Comparison of ENCODE assay signal across 31 cellular contexts in the genomic region with DNA sequence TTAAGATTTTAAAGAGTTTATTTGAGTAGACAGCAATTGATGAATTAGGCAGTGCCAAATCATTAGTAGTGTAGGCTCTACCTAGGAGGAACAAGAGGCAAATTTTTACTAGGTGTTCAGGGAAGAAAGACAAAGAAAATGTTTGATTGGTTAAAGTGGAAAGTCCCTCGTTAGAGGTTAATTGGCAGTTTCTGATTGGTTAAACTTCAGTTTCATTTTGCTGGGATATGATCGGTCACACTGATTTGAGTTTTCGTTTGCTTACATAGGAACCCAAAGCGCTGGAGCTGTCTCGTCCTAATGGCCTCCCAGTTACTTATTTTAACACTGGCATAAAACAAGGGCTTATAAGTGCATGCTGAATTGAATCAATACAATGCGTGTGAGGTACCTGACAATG.
"Had no signal": no experiment of that assay in that cellular context is flagged by ENCODE, and none has a peak within 500 bp of the region (broad histone marks: within the 10 kb centered on the region; RNA-seq: fewer than 3 reads in every experiment).

No MANE protein-coding gene starts in this region.

- H3K36me3 ChIP-seq: adrenal gland, MG63, SJCRH30, WERI-Rb-1 had no signal

- H3K4me1 Mint-ChIP-seq: activated CD4-positive, alpha-beta T cell treated with anti-CD3 and anti-CD28 coated beads for 36 hours had no signal

- DNase-seq: activated CD4-positive, alpha-beta T cell treated with anti-CD3 and anti-CD28 coated beads for 36 hours; activated CD4-positive, alpha-beta T cell treated with anti-CD3 and anti-CD28 coated beads, Interleukin-2, amount 10 ng/mL, durations not matched to agents 7 days and 5 days; activated CD4-positive, alpha-beta T cell treated with anti-CD3 and anti-CD28 coated beads, Interleukin-2, amount 50 U/mL, for 48 hours; activated CD8-positive, alpha-beta T cell treated with anti-CD3 and anti-CD28 coated beads, Interleukin-2, amount 10 ng/mL, durations not matched to agents 7 days and 5 days; activated gamma-delta T cell treated with Interleukin-2 at 50 U/mL for 16 hours; activated naive CD4-positive, alpha-beta T cell treated with anti-CD3 and anti-CD28 coated beads for 36 hours; activated T-cell treated with anti-CD3 and anti-CD28 coated beads, Interleukin-2, amount 50 U/mL, for 24 hours; adrenal gland; caudate nucleus; cerebellar nuclear complex; Kasumi-1; MG63; NCI-H1048; NCI-H1105 treated with DMSO at 0.1 percent for 48 hours; NCI-H1436; NCI-H1694; NCI-H1930; NCI-H2081 treated with DMSO at 0.1 percent for 48 hours; NCI-H226; NCI-H446 treated with DMSO at 0.1 percent for 48 hours; NCI-H524; SHP77; SJCRH30; T-cell; T-helper 9 cell; WERI-Rb-1 had no signal

- H3K4me3 Mint-ChIP-seq: activated CD4-positive, alpha-beta T cell treated with anti-CD3 and anti-CD28 coated beads for 36 hours; activated CD4-positive, alpha-beta T cell treated with anti-CD3 and anti-CD28 coated beads, Interleukin-2, amount 10 ng/mL, durations not matched to agents 7 days and 5 days; activated CD8-positive, alpha-beta T cell treated with anti-CD3 and anti-CD28 coated beads, Interleukin-2, amount 10 ng/mL, durations not matched to agents 7 days and 5 days; activated naive CD4-positive, alpha-beta T cell treated with anti-CD3 and anti-CD28 coated beads for 36 hours; activated T-cell treated with anti-CD3 and anti-CD28 coated beads, Interleukin-2, amount 50 U/mL, for 24 hours; brain; T-cell had no signal

- H3K4me3 ChIP-seq: adrenal gland, K562, MG63, SJCRH30, SK-N-MC had no signal

- H3K27ac Mint-ChIP-seq: activated CD4-positive, alpha-beta T cell treated with anti-CD3 and anti-CD28 coated beads for 36 hours; activated CD4-positive, alpha-beta T cell treated with anti-CD3 and anti-CD28 coated beads, Interleukin-2, amount 10 ng/mL, durations not matched to agents 7 days and 5 days; activated CD8-positive, alpha-beta T cell treated with anti-CD3 and anti-CD28 coated beads, Interleukin-2, amount 10 ng/mL, durations not matched to agents 7 days and 5 days; activated naive CD4-positive, alpha-beta T cell treated with anti-CD3 and anti-CD28 coated beads for 36 hours; activated T-cell treated with anti-CD3 and anti-CD28 coated beads, Interleukin-2, amount 50 U/mL, for 24 hours; brain had no signal

- H3K36me3 Mint-ChIP-seq: activated naive CD4-positive, alpha-beta T cell treated with anti-CD3 and anti-CD28 coated beads, Interleukin-2, amount 50 U/mL, for 72 hours; brain had no signal

- H3K9me3 Mint-ChIP-seq: activated CD4-positive, alpha-beta T cell treated with anti-CD3 and anti-CD28 coated beads, Interleukin-2, amount 10 ng/mL, durations not matched to agents 7 days and 5 days; activated naive CD4-positive, alpha-beta T cell treated with anti-CD3 and anti-CD28 coated beads for 36 hours; activated naive CD4-positive, alpha-beta T cell treated with anti-CD3 and anti-CD28 coated beads, Interleukin-2, amount 50 U/mL, for 72 hours; activated T-cell treated with anti-CD3 and anti-CD28 coated beads, Interleukin-2, amount 50 U/mL, for 24 hours; brain; T-cell had no signal

- H3K27me3 ChIP-seq: adrenal gland, MG63, SJCRH30 had no signal

- H3K4me1 ChIP-seq: adrenal gland, SJCRH30 had no signal

- H3K27ac ChIP-seq: adrenal gland, SJCRH30, SK-N-MC, WERI-Rb-1 had no signal

- H3K27me3 Mint-ChIP-seq: activated CD4-positive, alpha-beta T cell treated with anti-CD3 and anti-CD28 coated beads for 36 hours; activated CD4-positive, alpha-beta T cell treated with anti-CD3 and anti-CD28 coated beads, Interleukin-2, amount 10 ng/mL, durations not matched to agents 7 days and 5 days; activated T-cell treated with anti-CD3 and anti-CD28 coated beads, Interleukin-2, amount 50 U/mL, for 24 hours; T-cell had no signal

- ATAC-seq: activated CD4-positive, alpha-beta T cell treated with anti-CD3 and anti-CD28 coated beads for 36 hours; activated CD8-positive, alpha-beta T cell treated with anti-CD3 and anti-CD28 coated beads, Interleukin-2, amount 10 ng/mL, durations not matched to agents 7 days and 5 days; activated naive CD4-positive, alpha-beta T cell treated with anti-CD3 and anti-CD28 coated beads, Interleukin-2, amount 50 U/mL, for 72 hours; K562; Panc1; T-cell had no signal

- H3K9me3 ChIP-seq: adrenal gland, MG63, SJCRH30 had no signal
